Comparison of ENCODE assay signal across 9 cellular contexts in genomic region chr11:121591405-121592033, GRCh38.
A peak's percentile ranks its signal among the peaks of the same experiment; 100 is the strongest.
DNase-seq lines count a peak whose midpoint lies in the region; ATAC-seq, FAIRE-seq and TF ChIP-seq lines count a peak whose summit lies in the region.
"Had no signal": no experiment of that assay in that cellular context is flagged by ENCODE, and none has a peak within 500 bp of the region (broad histone marks: within the 10 kb centered on the region; RNA-seq: fewer than 3 reads in every experiment).

No MANE protein-coding gene starts in this region.

- CTCF ChIA-PET in activated CD4-positive, alpha-beta T cell treated with anti-CD3 and anti-CD28 coated beads, Interleukin-2, amount 10 ng/mL, durations not matched to agents 7 days and 5 days (lab: Charles Lee), result interaction anchor here (0.5 to 2.3 kb wide), 20 partner anchors 9 to 1411 kb away, joined by 3 to 12 read pairs (median 3); no protein-coding TSS in a partner anchor
- CTCF ChIA-PET in HepG2 (lab: Yijun Ruan, JAX; ENCODE audit: low intra/inter-chr PET ratio, low total read pairs), result interaction anchor here (0.6 to 4.5 kb wide), 5 partner anchors 145 to 342 kb away, joined by 4 to 27 read pairs (median 5); no protein-coding TSS in a partner anchor

- TF ChIP-seq EP300 in HepG2 (IDR thresholded peaks at IDR 0.05; ENCODE audit: low read depth in 2 of 2, low read length in 2 of 2) (no peak), HepG2 (CRISPR knock-in tag; IDR thresholded peaks at IDR 0.05; ENCODE audit: borderline replicate concordance) (no peak)

- no peaks in the 10 kb centered on the region for H3K9me3 Mint-ChIP-seq in activated CD4-positive, alpha-beta T cell treated with anti-CD3 and anti-CD28 coated beads, Interleukin-2, amount 10 ng/mL, durations not matched to agents 7 days and 5 days
- H3K9me3 Mint-ChIP-seq: dendritic cell treated with granulocyte-macrophage colony-stimulating factor and Interleukin-4, amounts not matched to agents 40 ng/mL and 50 ng/mL, for 4 days had no signal

- DNase-seq in DMS114 treated with DMSO at 0.1 percent for 48 hours (lab: John Stamatoyannopoulos, UW; ENCODE audit: unreplicated experiment) (peak; percentile 60), NCI-H460 (ENCODE audit: extremely low read depth, low read depth) (peak; percentile 58), colonic mucosa (peak; percentile 81), HepG2 (ENCODE audit: low spot score) (peak; percentile 59)
- peak; percentile 84 for DNase-seq in activated CD4-positive, alpha-beta T cell treated with anti-CD3 and anti-CD28 coated beads, Interleukin-2, amount 10 ng/mL, durations not matched to agents 7 days and 5 days
- peak; percentile 57 for DNase-seq in stimulated activated CD8-positive, alpha-beta memory T cell treated with anti-CD3 and anti-CD28 coated beads, Interleukin-12 subunit alpha, Interleukin-12 subunit beta, amount 100 ng/mL, for 1 hour (ENCODE audit: low read depth)

- intact Hi-C loops in colonic mucosa (cut with DNase I) (loop anchor here (2.0 to 5.0 kb wide), 2 partner anchors 271 to 344 kb away; no protein-coding TSS in a partner anchor), HepG2 (cut with micrococcal nuclease; ENCODE audit: unreplicated experiment) (loop anchor here (1.0 to 2.0 kb wide), 4 partner anchors 144 to 914 kb away; no protein-coding TSS in a partner anchor)

- H4K20me1 ChIP-seq in HepG2 (ENCODE audit: insufficient read depth, low read length), result no peaks in the 10 kb centered on the region; the same call in none of the 2 replicates

- H3K36me3 Mint-ChIP-seq in activated CD4-positive, alpha-beta T cell treated with anti-CD3 and anti-CD28 coated beads, Interleukin-2, amount 10 ng/mL, durations not matched to agents 7 days and 5 days (ENCODE audit: low read depth), result peaks cover 75% of the 10 kb centered on the region

- H3K4me3 ChIP-seq in colonic mucosa, result no peak overlapping the region
- H3K4me3 ChIP-seq in HepG2 (replicated peaks in 1 of 3; ENCODE audit: insufficient read depth in 1 of 3, low read depth in 2 of 3, low read length in 3 of 3), result no peak overlapping the region

- TF ChIP-seq CTCF in colonic mucosa (IDR thresholded peaks at IDR 0.05) (peak; percentile 78), HepG2 (CRISPR knock-in tag; IDR thresholded peaks at IDR 0.05) (peak; percentile 87)

- H3K27ac ChIP-seq in colonic mucosa (no peak overlapping the region), HepG2 (ENCODE audit: extremely low read length, insufficient read depth, low read length) (no peak overlapping the region)

- BruUV-seq in HepG2 (replicated peaks; lab: Mats Ljungman, UMichigan), result no TSS peak

- H3K4me1 ChIP-seq in colonic mucosa, result no peaks in the 10 kb centered on the region
- no peaks in the 10 kb centered on the region for H3K4me1 ChIP-seq in HepG2 (ENCODE audit: insufficient read depth, low read length)

- H3K4me1 Mint-ChIP-seq in activated CD4-positive, alpha-beta T cell treated with anti-CD3 and anti-CD28 coated beads, Interleukin-2, amount 10 ng/mL, durations not matched to agents 7 days and 5 days, result peaks cover 20% of the 10 kb centered on the region

- no peaks in the 10 kb centered on the region for H3K79me2 ChIP-seq in HepG2 (ENCODE audit: insufficient read depth, low read length)

- no peaks in the 10 kb centered on the region for H3K27me3 ChIP-seq in colonic mucosa
- no peaks in the 10 kb centered on the region for H3K27me3 ChIP-seq in HepG2 (ENCODE audit: control insufficient read depth in 1 of 2, insufficient read depth in 2 of 2, low read length in 2 of 2)

- POLR2A ChIA-PET in activated CD4-positive, alpha-beta T cell treated with anti-CD3 and anti-CD28 coated beads, Interleukin-2, amount 10 ng/mL, durations not matched to agents 7 days and 5 days (lab: Charles Lee), result no interaction called here
- POLR2A ChIA-PET in HepG2 (lab: Yijun Ruan, JAX), result no interaction called here

- no peak overlapping the region for H3K4me2 ChIP-seq in HepG2 (ENCODE audit: low read depth, low read length)

- no peak overlapping the region for H2AFZ ChIP-seq in HepG2 (ENCODE audit: low read length)

- no peaks in the 10 kb centered on the region for H3K27me3 Mint-ChIP-seq in activated CD4-positive, alpha-beta T cell treated with anti-CD3 and anti-CD28 coated beads, Interleukin-2, amount 10 ng/mL, durations not matched to agents 7 days and 5 days
- H3K27me3 Mint-ChIP-seq: dendritic cell treated with granulocyte-macrophage colony-stimulating factor and Interleukin-4, amounts not matched to agents 40 ng/mL and 50 ng/mL, for 4 days had no signal

- no peaks in the 10 kb centered on the region for H3K9me3 ChIP-seq in colonic mucosa
- no peaks in the 10 kb centered on the region for H3K9me3 ChIP-seq in HepG2 (ENCODE audit: low read length)

- in situ Hi-C loops in HepG2 (cut with HindIII; ENCODE audit: extremely low pct_ligation_motif_present, low pct_unique_long_range_greater_than_20kb), result loop anchor here (5.0 to 10.0 kb wide), 2 partner anchors 274 to 347 kb away; no protein-coding TSS in a partner anchor

- H3K4me3 Mint-ChIP-seq in activated CD4-positive, alpha-beta T cell treated with anti-CD3 and anti-CD28 coated beads, Interleukin-2, amount 10 ng/mL, durations not matched to agents 7 days and 5 days, result no peak overlapping the region
- H3K4me3 Mint-ChIP-seq: dendritic cell treated with granulocyte-macrophage colony-stimulating factor and Interleukin-4, amounts not matched to agents 40 ng/mL and 50 ng/mL, for 4 days had no signal

- H3K9ac ChIP-seq in colonic mucosa (ENCODE audit: low read depth in 2 of 2, low read length in 2 of 2) (no peak overlapping the region), HepG2 (ENCODE audit: insufficient read depth, low read depth, low read length) (no peak overlapping the region)

- ATAC-seq in HG03135 (IDR thresholded peaks at IDR 0.05; ENCODE audit: unreplicated experiment) (peak; percentile 38), HepG2 (peak; percentile 82), GM18870 (IDR thresholded peaks at IDR 0.05; ENCODE audit: unreplicated experiment) (no peak)

- H3K36me3 ChIP-seq in colonic mucosa (no peaks in the 10 kb centered on the region), HepG2 (replicated peaks in 1 of 2; ENCODE audit: control insufficient read depth in 1 of 2, insufficient read depth in 2 of 2, low read length in 2 of 2) (peaks cover 55 to 96% of the 10 kb centered on the region in 2 experiments)

- WGBS in HepG2 (ENCODE audit: low lambda C conversion rate), result 60% methylated on average over 3 of the region's 3 CpGs

- peak; percentile 92 for FAIRE-seq in HepG2 (lab: Jason Lieb, UNC)

- H3K27ac Mint-ChIP-seq in activated CD4-positive, alpha-beta T cell treated with anti-CD3 and anti-CD28 coated beads, Interleukin-2, amount 10 ng/mL, durations not matched to agents 7 days and 5 days, result peak overlapping the region; percentile 60
- H3K27ac Mint-ChIP-seq: dendritic cell treated with granulocyte-macrophage colony-stimulating factor and Interleukin-4, amounts not matched to agents 40 ng/mL and 50 ng/mL, for 4 days had no signal

- peak; percentile 73 for TF ChIP-seq RAD21 in HepG2 (CRISPR knock-in tag; IDR thresholded peaks at IDR 0.05)

- no peak for TF ChIP-seq POLR2A in HepG2 (IDR thresholded peaks at IDR 0.05; ENCODE audit: insufficient read depth in 1 of 2, low read depth in 2 of 2, low read length in 2 of 2)

TF ChIP-seq in HepG2, 621 proteins besides CTCF, POLR2A, EP300 and RAD21 (continues in another document):
- 0 out of 2 replicates have a peak, but pooled peaks have one; percentile 24 for TF ChIP-seq FOSL2 (CRISPR knock-in tag; IDR thresholded peaks at IDR 0.05)
- TF ChIP-seq FOXA1 (IDR thresholded peaks at IDR 0.05), result no peak
- no peak for TF ChIP-seq FOXA1 (CRISPR knock-in tag; IDR thresholded peaks at IDR 0.05)
- TF ChIP-seq ZGPAT (CRISPR knock-in tag; IDR thresholded peaks at IDR 0.05), result no peak
- 0 out of 2 replicates have a peak, but pooled peaks have one; percentile 43 for TF ChIP-seq SSRP1 (CRISPR knock-in tag; IDR thresholded peaks at IDR 0.05)
- TF ChIP-seq ZNF607 (CRISPR knock-in tag; IDR thresholded peaks at IDR 0.05; ENCODE audit: borderline replicate concordance), result no peak
- TF ChIP-seq ZNF136 (CRISPR knock-in tag; IDR thresholded peaks at IDR 0.05; ENCODE audit: low read depth), result no peak
- no peak for TF ChIP-seq ZFP36L1 (CRISPR knock-in tag; IDR thresholded peaks at IDR 0.05)
- no peak for TF ChIP-seq ZNF264 (CRISPR knock-in tag; IDR thresholded peaks at IDR 0.05)
- TF ChIP-seq ZNF776 (CRISPR knock-in tag; IDR thresholded peaks at IDR 0.05), result no peak
- 0 out of 2 replicates have a peak, but pooled peaks have one; percentile 8 for TF ChIP-seq FOXA3 (CRISPR knock-in tag; IDR thresholded peaks at IDR 0.05)
- TF ChIP-seq STAG1 (CRISPR knock-in tag; IDR thresholded peaks at IDR 0.05), result peak; percentile 92
